In genomic region chr6:35391240-35391968, GRCh38 we compare ENCODE assay signal across 8 cellular contexts. TPM values are rescaled to one million over a fixed set of nuclear protein-coding genes. Genes with fewer than 3 reads are reported as not detected.
A peak's percentile ranks its signal among the peaks of the same experiment; 100 is the strongest.
DNase-seq lines count a peak whose midpoint lies in the region; ATAC-seq and TF ChIP-seq lines count a peak whose summit lies in the region.

No MANE protein-coding gene starts in this region.

- intact Hi-C loops in lower lobe of right lung (cut with DNase I): no loop called here

- H3K36me3 ChIP-seq in brain microvascular endothelial cell (replicated peaks) (no peaks in the 10 kb centered on the region), lower lobe of right lung (no peaks in the 10 kb centered on the region), gastroesophageal sphincter (no peaks in the 10 kb centered on the region)

- in situ Hi-C loops in brain microvascular endothelial cell (cut with HindIII; ENCODE audit: low pct_ligation_motif_present, low sequenced_read_pairs): no loop called here

- H3K4me1 ChIP-seq in lower lobe of right lung (peaks cover 34% of the 10 kb centered on the region), gastroesophageal sphincter (peaks cover 0 to 25% (median 0%) of the 10 kb centered on the region in 3 donors)

- no peak for TF ChIP-seq EP300 in Ishikawa (IDR thresholded peaks at IDR 0.05; ENCODE audit: borderline replicate concordance)
- TF ChIP-seq EP300 in gastroesophageal sphincter (IDR thresholded peaks at IDR 0.05): no peak

- H3K27ac ChIP-seq in brain microvascular endothelial cell: peak overlapping the region; percentile 80
- peak overlapping the region; percentile 71 for H3K27ac ChIP-seq in lower lobe of right lung
- no peak overlapping the region for H3K27ac ChIP-seq in gastroesophageal sphincter

- peak; percentile 44 to 49 for ATAC-seq in lower lobe of right lung
- ATAC-seq in gastroesophageal sphincter: no peak
- ATAC-seq in HG03342 (IDR thresholded peaks at IDR 0.05; ENCODE audit: unreplicated experiment): no peak
- no peak for ATAC-seq in GM21619 (IDR thresholded peaks at IDR 0.05; ENCODE audit: unreplicated experiment)
- ATAC-seq in HG02798 (IDR thresholded peaks at IDR 0.05; ENCODE audit: poor library complexity, unreplicated experiment): no peak

- WGBS in gastroesophageal sphincter (ENCODE audit: low coverage in 1 of 2), 2 donors: 76 to 82% methylated on average over 6 of the region's 7 CpGs

- DNase-seq in AG08396 (ENCODE audit: low spot score) (peak; percentile 75), brain microvascular endothelial cell (peak; percentile 89), lower lobe of right lung (no peak)

- no peak for TF ChIP-seq RAD21 in Ishikawa (IDR thresholded peaks at IDR 0.05; ENCODE audit: low read depth)

- no peaks in the 10 kb centered on the region for H3K9me3 ChIP-seq in lower lobe of right lung
- H3K9me3 ChIP-seq in gastroesophageal sphincter: no peaks in the 10 kb centered on the region

- TF ChIP-seq POLR2A in gastroesophageal sphincter (IDR thresholded peaks at IDR 0.05): no peak

- peak; percentile 36 for TF ChIP-seq CTCF in brain microvascular endothelial cell (IDR thresholded peaks at IDR 0.05; ENCODE audit: low read depth, low read length, missing control alignments)
- no peak for TF ChIP-seq CTCF in lower lobe of right lung (IDR thresholded peaks at IDR 0.05)
- no peak for TF ChIP-seq CTCF in gastroesophageal sphincter (IDR thresholded peaks at IDR 0.05)

- H3K4me3 ChIP-seq in brain microvascular endothelial cell (ENCODE audit: low read depth, low read length) (no peak overlapping the region), lower lobe of right lung (no peak overlapping the region), gastroesophageal sphincter (no peak overlapping the region)

- H3K27me3 ChIP-seq in brain microvascular endothelial cell (replicated peaks) (no peaks in the 10 kb centered on the region), lower lobe of right lung (ENCODE audit: low read depth) (no peaks in the 10 kb centered on the region), gastroesophageal sphincter (no peaks in the 10 kb centered on the region)

TF ChIP-seq in Ishikawa, 13 proteins besides CTCF, POLR2A, EP300 and RAD21:
- TF ChIP-seq TEAD4 (IDR thresholded peaks at IDR 0.05) (peak; percentile 26; the same call in 1 of the 2 replicates), ZBTB7A (IDR thresholded peaks at IDR 0.05; ENCODE audit: low read depth) (no peak)

RNA-seq across cellular contexts. Expression of gene PPARD, which starts 49.0 kb away (rescaled TPM):
- 30.2 TPM for total RNA-seq in lower lobe of right lung
- total RNA-seq in gastroesophageal sphincter: 10 to 100 TPM; 10.3 to 16.0 (median 13.3) TPM

Comparison
In these comparisons a context has a peak if more than half of its experiments do, and no peak if none do; other contexts are left out.
1. H3K27ac ChIP-seq: peak in brain microvascular endothelial cell (single experiment) and lower lobe of right lung (single experiment); none in gastroesophageal sphincter (0 of 4).
2. ATAC-seq: peak in lower lobe of right lung (2 of 2); none in gastroesophageal sphincter (single experiment), HG03342 (single experiment), GM21619 (single experiment) and HG02798 (single experiment).